ENCODE assay signal across 8 cellular contexts in genomic region chr1:111140680-111140967, GRCh38. TPM values are rescaled to one million over a fixed set of nuclear protein-coding genes. Genes with fewer than 3 reads are reported as not detected.
DNase-seq lines count a peak whose midpoint lies in the region; ATAC-seq lines count a peak whose summit lies in the region.

No MANE protein-coding gene starts in this region.

- H3K27me3 Mint-ChIP-seq in activated T-cell treated with anti-CD3 and anti-CD28 coated beads, Interleukin-2, amount 50 U/mL, for 24 hours = no peaks in the 10 kb centered on the region
- no peaks in the 10 kb centered on the region for H3K27me3 Mint-ChIP-seq in naive B cell

- H3K27ac Mint-ChIP-seq in activated T-cell treated with anti-CD3 and anti-CD28 coated beads, Interleukin-2, amount 50 U/mL, for 24 hours = peak overlapping the region; percentile 96
- peak overlapping the region; percentile 68 to 100 (median 96) for H3K27ac Mint-ChIP-seq in naive B cell

- H3K4me1 ChIP-seq in endocrine pancreas (ENCODE audit: control insufficient read depth, insufficient read depth, low read length) = peaks cover 13% of the 10 kb centered on the region

- peaks cover 52% of the 10 kb centered on the region for H3K4me1 Mint-ChIP-seq in activated T-cell treated with anti-CD3 and anti-CD28 coated beads, Interleukin-2, amount 50 U/mL, for 24 hours (ENCODE audit: low read depth)
- peaks cover 46 to 72% (median 58%) of the 10 kb centered on the region in 3 donors for H3K4me1 Mint-ChIP-seq in naive B cell

- no peaks in the 10 kb centered on the region for H3K9me3 Mint-ChIP-seq in activated T-cell treated with anti-CD3 and anti-CD28 coated beads, Interleukin-2, amount 50 U/mL, for 24 hours
- no peaks in the 10 kb centered on the region for H3K9me3 Mint-ChIP-seq in naive B cell

- H3K27me3 ChIP-seq in endocrine pancreas (ENCODE audit: control insufficient read depth, insufficient read depth, low read length) = no peaks in the 10 kb centered on the region

- no peaks in the 10 kb centered on the region for H3K36me3 ChIP-seq in endocrine pancreas (ENCODE audit: control insufficient read depth, insufficient read depth, low read length)

- DNase-seq in activated T-cell treated with anti-CD3 and anti-CD28 coated beads, Interleukin-2, amount 50 U/mL, for 24 hours = no peak
- DNase-seq in activated T-cell treated with anti-CD3 and anti-CD28 coated beads, Interleukin-2, amount 50 U/mL, for 1 hour = no peak
- DNase-seq in RPMI8226 (peak; percentile 37), naive B cell (no peak), ureter (ENCODE audit: low spot score) (no peak), NCI-H345 treated with DMSO at 0.1 percent for 48 hours (lab: John Stamatoyannopoulos, UW; ENCODE audit: unreplicated experiment) (no peak)

- H3K36me3 Mint-ChIP-seq in activated T-cell treated with anti-CD3 and anti-CD28 coated beads, Interleukin-2, amount 50 U/mL, for 24 hours (ENCODE audit: low read depth) = peaks cover 43% of the 10 kb centered on the region
- peaks cover 12 to 20% of the 10 kb centered on the region in 2 donors for H3K36me3 Mint-ChIP-seq in naive B cell

- no peak for ATAC-seq in naive B cell (ENCODE audit: low read depth in 2 of 2)
- no peak for ATAC-seq in GM21528 (IDR thresholded peaks at IDR 0.05; ENCODE audit: low FRiP score, unreplicated experiment)

- no peaks in the 10 kb centered on the region for H3K9me3 ChIP-seq in endocrine pancreas (ENCODE audit: control insufficient read depth, low read length)

- H3K9ac ChIP-seq in endocrine pancreas (ENCODE audit: control insufficient read depth, insufficient read depth, low read length) = peak overlapping the region; percentile 74

- H3K4me3 Mint-ChIP-seq in activated T-cell treated with anti-CD3 and anti-CD28 coated beads, Interleukin-2, amount 50 U/mL, for 24 hours = peak overlapping the region; percentile 94
- H3K4me3 Mint-ChIP-seq in naive B cell = peak overlapping the region; percentile 92 to 100 (median 98)

- peak overlapping the region; percentile 92 for H3K4me3 ChIP-seq in endocrine pancreas (ENCODE audit: control insufficient read depth, insufficient read depth, low read length)

RNA-seq across cellular contexts. Expression of gene CEPT1, which starts 0.6 kb away (rescaled TPM):
- 10 to 100 TPM; 52.0 to 76.1 (median 65.8) TPM for polyA plus RNA-seq in naive B cell (ENCODE audit: low read depth in 6 of 6)
- 43.3 TPM for total RNA-seq in ureter

RNA-seq across cellular contexts. Expression of gene DRAM2, which starts 0.7 kb away (rescaled TPM):
- 100 to 1,000 TPM; 266 to 365 (median 332) TPM for polyA plus RNA-seq in naive B cell (ENCODE audit: low read depth in 6 of 6)
- total RNA-seq in ureter = 52.3 TPM

RNA-seq across cellular contexts. Expression of gene DENND2D, which starts 59.8 kb away (rescaled TPM):
- polyA plus RNA-seq in naive B cell (ENCODE audit: low read depth in 6 of 6) = 100 to 1,000 TPM in 2 of 6 donors, 10 to 100 TPM in 4; 60.2 to 124 (median 82.6) TPM
- 134 TPM for total RNA-seq in ureter
